1 cellular context compared by ENCODE assay signal in the genomic region with DNA sequence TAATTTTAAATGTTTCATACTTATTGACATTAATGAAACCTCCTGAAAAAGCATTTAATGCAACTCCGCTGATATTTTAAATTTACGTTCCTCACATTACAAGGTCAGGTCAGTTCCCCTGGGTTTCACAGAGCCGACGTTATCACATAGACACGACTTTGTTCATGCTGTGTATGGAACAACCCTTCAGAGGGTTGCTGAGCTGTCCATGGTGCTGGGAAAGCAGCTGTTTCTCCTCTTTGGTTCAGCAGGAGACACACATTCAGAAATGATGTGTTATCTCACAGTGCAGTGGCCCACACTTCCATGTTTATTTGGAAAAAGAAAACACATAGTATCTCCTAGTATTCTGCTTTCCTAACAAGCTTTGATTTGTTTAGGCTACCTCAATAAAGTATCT.
A peak's percentile ranks its signal among the peaks of the same experiment; 100 is the strongest.
TF ChIP-seq lines count a peak whose summit lies in the region.

No MANE protein-coding gene starts in this region.

TF ChIP-seq in GM12878, 131 proteins besides CTCF, POLR2A, EP300 and RAD21 (continued from another document):
- TF ChIP-seq, protein P1, sequence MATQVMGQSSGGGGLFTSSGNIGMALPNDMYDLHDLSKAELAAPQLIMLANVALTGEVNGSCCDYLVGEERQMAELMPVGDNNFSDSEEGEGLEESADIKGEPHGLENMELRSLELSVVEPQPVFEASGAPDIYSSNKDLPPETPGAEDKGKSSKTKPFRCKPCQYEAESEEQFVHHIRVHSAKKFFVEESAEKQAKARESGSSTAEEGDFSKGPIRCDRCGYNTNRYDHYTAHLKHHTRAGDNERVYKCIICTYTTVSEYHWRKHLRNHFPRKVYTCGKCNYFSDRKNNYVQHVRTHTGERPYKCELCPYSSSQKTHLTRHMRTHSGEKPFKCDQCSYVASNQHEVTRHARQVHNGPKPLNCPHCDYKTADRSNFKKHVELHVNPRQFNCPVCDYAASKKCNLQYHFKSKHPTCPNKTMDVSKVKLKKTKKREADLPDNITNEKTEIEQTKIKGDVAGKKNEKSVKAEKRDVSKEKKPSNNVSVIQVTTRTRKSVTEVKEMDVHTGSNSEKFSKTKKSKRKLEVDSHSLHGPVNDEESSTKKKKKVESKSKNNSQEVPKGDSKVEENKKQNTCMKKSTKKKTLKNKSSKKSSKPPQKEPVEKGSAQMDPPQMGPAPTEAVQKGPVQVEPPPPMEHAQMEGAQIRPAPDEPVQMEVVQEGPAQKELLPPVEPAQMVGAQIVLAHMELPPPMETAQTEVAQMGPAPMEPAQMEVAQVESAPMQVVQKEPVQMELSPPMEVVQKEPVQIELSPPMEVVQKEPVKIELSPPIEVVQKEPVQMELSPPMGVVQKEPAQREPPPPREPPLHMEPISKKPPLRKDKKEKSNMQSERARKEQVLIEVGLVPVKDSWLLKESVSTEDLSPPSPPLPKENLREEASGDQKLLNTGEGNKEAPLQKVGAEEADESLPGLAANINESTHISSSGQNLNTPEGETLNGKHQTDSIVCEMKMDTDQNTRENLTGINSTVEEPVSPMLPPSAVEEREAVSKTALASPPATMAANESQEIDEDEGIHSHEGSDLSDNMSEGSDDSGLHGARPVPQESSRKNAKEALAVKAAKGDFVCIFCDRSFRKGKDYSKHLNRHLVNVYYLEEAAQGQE (IDR thresholded peaks at IDR 0.05; ENCODE audit: low read depth, low read length), result peak; percentile 91
- TF ChIP-seq CREM (IDR thresholded peaks at IDR 0.05; ENCODE audit: low read depth), result no peak
